ENCODE assay signal across 8 cellular contexts in genomic region chr12:83016226-83016835, GRCh38.
DNase-seq lines count a peak whose midpoint lies in the region; TF ChIP-seq lines count a peak whose summit lies in the region.

No MANE protein-coding gene starts in this region.

- peaks cover 0 to 2% (median 0%) of the 10 kb centered on the region in 3 donors for H3K27me3 Mint-ChIP-seq in immature natural killer cell (ENCODE audit: low read depth in 3 of 3)

- peak overlapping the region; percentile 73 for H3K27ac ChIP-seq in parathyroid adenoma

- H3K4me3 ChIP-seq in BE2C (ENCODE audit: low read depth, low read length) (no peak overlapping the region), fibroblast of mammary gland (ENCODE audit: control insufficient read depth, low read depth, low read length) (no peak overlapping the region), parathyroid adenoma (ENCODE audit: low read depth, low read length) (peak overlapping the region; percentile 49)

- peak overlapping the region; percentile 68 for H2AFZ ChIP-seq in parathyroid adenoma

- H3K9me3 ChIP-seq in BE2C = 0 out of 2 replicates have a peak, but pooled peaks cover under 1% of the 10 kb centered on the region
- H3K9me3 ChIP-seq in parathyroid adenoma (ENCODE audit: control insufficient read depth, low read length) = no peaks in the 10 kb centered on the region

- H3K4me1 ChIP-seq in BE2C (peaks cover 6% of the 10 kb centered on the region; the same call in 1 of the 2 replicates), parathyroid adenoma (peaks cover 6% of the 10 kb centered on the region)

- no peak overlapping the region for H3K27ac Mint-ChIP-seq in immature natural killer cell

- H3K9ac ChIP-seq in parathyroid adenoma = no peak overlapping the region

- H3K36me3 ChIP-seq in BE2C = no peaks in the 10 kb centered on the region
- H3K36me3 ChIP-seq in parathyroid adenoma (ENCODE audit: control insufficient read depth, insufficient read depth, low read length) = no peaks in the 10 kb centered on the region

- peaks cover 2 to 18% of the 10 kb centered on the region in 2 donors for H3K4me1 Mint-ChIP-seq in immature natural killer cell

- H3K79me2 ChIP-seq in parathyroid adenoma = no peaks in the 10 kb centered on the region

- peak overlapping the region; percentile 63 for H3K4me2 ChIP-seq in parathyroid adenoma (ENCODE audit: low read length)

- DNase-seq in BE2C (peak; percentile 28), OCI-M1 (lab: John Stamatoyannopoulos, UW) (peak; percentile 88), fibroblast of mammary gland (ENCODE audit: low read depth) (peak; percentile 93), immature natural killer cell (no peak), iPS-NIHi11 (ENCODE audit: low spot score) (no peak), COLO668 (lab: John Stamatoyannopoulos, UW; ENCODE audit: unreplicated experiment) (no peak)
- no peak for DNase-seq in activated effector memory CD4-positive, alpha-beta T cell treated with Interleukin-2 at 50 U/mL for 16 hours

- H3K27me3 ChIP-seq in BE2C (no peaks in the 10 kb centered on the region; the same call in 1 of the 2 replicates), parathyroid adenoma (ENCODE audit: control insufficient read depth, insufficient read depth, low read length) (no peaks in the 10 kb centered on the region)

- H3K36me3 Mint-ChIP-seq in immature natural killer cell = peaks cover 0 to 5% (median 4%) of the 10 kb centered on the region in 3 donors

- H3K4me3 Mint-ChIP-seq in immature natural killer cell = no peak overlapping the region

- peaks cover 2 to 25% (median 7%) of the 10 kb centered on the region in 6 donors for H3K9me3 Mint-ChIP-seq in immature natural killer cell

- TF ChIP-seq CTCF in BE2C (IDR thresholded peaks at IDR 0.05; ENCODE audit: low read depth, low read length) = no peak
- no peak for TF ChIP-seq CTCF in fibroblast of mammary gland (conservative IDR thresholded peaks at IDR 0.05; ENCODE audit: control insufficient read depth, insufficient read depth, low read depth, low read length)
- TF ChIP-seq CTCF in parathyroid adenoma (IDR thresholded peaks at IDR 0.05) = no peak

Comparison
In these comparisons a context has a peak if more than half of its experiments do, and no peak if none do; other contexts are left out.
1. DNase-seq: peak in BE2C (single experiment), OCI-M1 (single experiment) and fibroblast of mammary gland (single experiment); none in activated effector memory CD4-positive, alpha-beta T cell treated with Interleukin-2 at 50 U/mL for 16 hours (single experiment), immature natural killer cell (0 of 3), iPS-NIHi11 (single experiment) and COLO668 (single experiment).